In the genomic region with DNA sequence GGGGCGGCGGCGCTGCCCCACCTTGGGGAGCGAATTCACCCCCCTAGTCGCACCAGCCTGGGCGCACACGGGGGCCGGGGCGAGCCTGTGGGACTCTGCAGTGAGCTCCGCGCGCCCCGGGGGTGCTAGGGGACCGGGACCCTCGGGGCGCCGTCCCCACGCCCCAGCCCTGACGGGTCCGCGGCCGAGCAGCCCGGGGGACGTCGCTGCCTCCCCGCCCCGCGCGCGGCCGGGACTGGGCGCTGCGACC, we compare ENCODE assay signal across 8 cellular contexts. TPM values are rescaled to one million over a fixed set of nuclear protein-coding genes. Genes with fewer than 3 reads are reported as not detected.
A peak's percentile ranks its signal among the peaks of the same experiment; 100 is the strongest.
DNase-seq lines count a peak whose midpoint lies in the region; ATAC-seq and TF ChIP-seq lines count a peak whose summit lies in the region.

No MANE protein-coding gene starts in this region.

- H3K9me3 ChIP-seq in left lung (no peaks in the 10 kb centered on the region), tibial artery (no peaks in the 10 kb centered on the region)

- no peaks in the 10 kb centered on the region for H3K36me3 Mint-ChIP-seq in activated T-cell treated with anti-CD3 and anti-CD28 coated beads, Interleukin-2, amount 50 U/mL, for 4 hours (ENCODE audit: insufficient read depth)
- no peaks in the 10 kb centered on the region for H3K36me3 Mint-ChIP-seq in activated naive CD8-positive, alpha-beta T cell

- TF ChIP-seq CTCF in left lung (IDR thresholded peaks at IDR 0.05) (no peak), tibial artery (IDR thresholded peaks at IDR 0.05) (no peak)

- peak overlapping the region in 1 of 2 donors; percentile 91 for H3K27ac ChIP-seq in left lung
- peak overlapping the region; percentile 83 to 87 for H3K27ac ChIP-seq in tibial artery

- H3K27me3 Mint-ChIP-seq in activated T-cell treated with anti-CD3 and anti-CD28 coated beads, Interleukin-2, amount 50 U/mL, for 4 hours (ENCODE audit: low read depth), result no peaks in the 10 kb centered on the region
- no peaks in the 10 kb centered on the region for H3K27me3 Mint-ChIP-seq in activated naive CD8-positive, alpha-beta T cell

- H3K9me3 Mint-ChIP-seq in activated T-cell treated with anti-CD3 and anti-CD28 coated beads, Interleukin-2, amount 50 U/mL, for 4 hours, result no peaks in the 10 kb centered on the region
- H3K9me3 Mint-ChIP-seq in activated naive CD8-positive, alpha-beta T cell (ENCODE audit: low read depth), result no peaks in the 10 kb centered on the region

- H3K27me3 ChIP-seq in left lung (no peaks in the 10 kb centered on the region), tibial artery (no peaks in the 10 kb centered on the region)

- intact Hi-C loops in left lung (cut with DNase I) (no loop called here), tibial artery (cut with DNase I; ENCODE audit: low total_unique reads) (no loop called here)

- H3K27ac Mint-ChIP-seq in activated naive CD8-positive, alpha-beta T cell, result no peak overlapping the region

- DNase-seq in activated T-cell treated with anti-CD3 and anti-CD28 coated beads, Interleukin-2, amount 50 U/mL, for 4 hours, result no peak
- no peak for DNase-seq in activated T-cell treated with anti-CD3 and anti-CD28 coated beads, Interleukin-2, amount 50 U/mL, for 1 hour
- DNase-seq in left lung, result no peak
- no peak for DNase-seq in tibial artery
- no peak for DNase-seq in NCI-H510A (lab: John Stamatoyannopoulos, UW)
- no peak for DNase-seq in DMS153 treated with DMSO at 0.1 percent for 48 hours (lab: John Stamatoyannopoulos, UW; ENCODE audit: unreplicated experiment)

- H3K4me1 Mint-ChIP-seq in activated T-cell treated with anti-CD3 and anti-CD28 coated beads, Interleukin-2, amount 50 U/mL, for 4 hours (ENCODE audit: low read depth), result peaks cover 16% of the 10 kb centered on the region
- H3K4me1 Mint-ChIP-seq in activated naive CD8-positive, alpha-beta T cell (ENCODE audit: low read depth), result peaks cover 30% of the 10 kb centered on the region

- H3K4me3 ChIP-seq in left lung (peak overlapping the region; percentile 56 to 67), tibial artery (peak overlapping the region; percentile 73 to 85)

- no peaks in the 10 kb centered on the region for H3K36me3 ChIP-seq in left lung
- no peaks in the 10 kb centered on the region for H3K36me3 ChIP-seq in tibial artery

- H3K4me3 Mint-ChIP-seq in activated T-cell treated with anti-CD3 and anti-CD28 coated beads, Interleukin-2, amount 50 U/mL, for 4 hours, result peak overlapping the region; percentile 86
- peak overlapping the region; percentile 91 for H3K4me3 Mint-ChIP-seq in activated naive CD8-positive, alpha-beta T cell

- ATAC-seq in activated T-cell treated with anti-CD3 and anti-CD28 coated beads, Interleukin-2, amount 50 U/mL, for 4 hours, result no peak
- ATAC-seq in left lung (no peak), GM19455 (IDR thresholded peaks at IDR 0.05; ENCODE audit: unreplicated experiment) (no peak)

- H3K4me1 ChIP-seq in left lung (peaks cover 4 to 25% of the 10 kb centered on the region in 2 donors), tibial artery (peaks cover 0 to 22% (median 15%) of the 10 kb centered on the region in 4 donors)

RNA-seq across cellular contexts. Expression of gene RCAN1, which starts 0.5 kb away (rescaled TPM):
- 10 to 100 TPM; 13.2 to 17.3 (median 17.3) TPM for total RNA-seq in activated T-cell treated with anti-CD3 and anti-CD28 coated beads, Interleukin-2, amount 50 U/mL, for 4 hours
- total RNA-seq in left lung, result 10 to 100 TPM; 29.8 to 62.6 TPM

RNA-seq across cellular contexts. Expression of gene CLIC6, which starts 54.4 kb away (rescaled TPM):
- total RNA-seq in activated T-cell treated with anti-CD3 and anti-CD28 coated beads, Interleukin-2, amount 50 U/mL, for 4 hours, result under 1 TPM; 0.11 to 0.38 (median 0.13) TPM
- total RNA-seq in left lung, result 10 to 100 TPM; 21.0 to 21.2 TPM

Comparison
In these comparisons a context has a peak if more than half of its experiments do, and no peak if none do; other contexts are left out.
1. RNA of gene CLIC6, which starts 54.4 kb away (total RNA-seq): 21.0 to 21.2 TPM in left lung; 0.11 to 0.38 TPM in activated T-cell treated with anti-CD3 and anti-CD28 coated beads, Interleukin-2, amount 50 U/mL, for 4 hours; every median in the first group is over 10 times any median in the second.